ENCODE assay signal across 9 cellular contexts in genomic region chr12:122412851-122413433, GRCh38. TPM values are rescaled to one million over a fixed set of nuclear protein-coding genes. Genes with fewer than 3 reads are reported as not detected.
DNase-seq lines count a peak whose midpoint lies in the region; ATAC-seq and TF ChIP-seq lines count a peak whose summit lies in the region.
"Had no signal": no experiment of that assay in that cellular context is flagged by ENCODE, and none has a peak within 500 bp of the region (broad histone marks: within the 10 kb centered on the region; RNA-seq: fewer than 3 reads in every experiment).

No MANE protein-coding gene starts in this region.

- H3K36me3 ChIP-seq in GM06990 (ENCODE audit: control insufficient read depth, insufficient read depth, low read length): no peaks in the 10 kb centered on the region
- peaks cover 0 to 4% (median 0%) of the 10 kb centered on the region in 3 donors for H3K36me3 ChIP-seq in skeletal muscle tissue (ENCODE audit: control insufficient read depth in 3 of 3, insufficient read depth in 3 of 3, low read length in 3 of 3)

- H3K4me3 ChIP-seq in GM06990 (replicated peaks; ENCODE audit: low read depth, low read length): peak overlapping the region; percentile 24; the same call in 1 of the 2 replicates
- no peak overlapping the region for H3K4me3 ChIP-seq in LNCaP clone FGC (ENCODE audit: low read depth, low read length)
- no peak overlapping the region for H3K4me3 ChIP-seq in choroid plexus epithelial cell (ENCODE audit: low read depth, low read length)
- peak overlapping the region in 1 of 3 donors; percentile 48 for H3K4me3 ChIP-seq in skeletal muscle tissue (ENCODE audit: low read length in 3 of 3)
- H3K4me3 ChIP-seq: SJSA1 had no signal

- ATAC-seq in GM21717 (IDR thresholded peaks at IDR 0.05; ENCODE audit: unreplicated experiment): no peak

- no peaks in the 10 kb centered on the region for H3K27me3 ChIP-seq in GM06990 (replicated peaks; ENCODE audit: control insufficient read depth, insufficient read depth, low read length)
- H3K27me3 ChIP-seq in skeletal muscle tissue (ENCODE audit: control insufficient read depth in 3 of 3, insufficient read depth in 3 of 3, low read length in 3 of 3): no peaks in the 10 kb centered on the region
- H3K27me3 ChIP-seq: SJSA1 had no signal

- TF ChIP-seq CTCF in GM06990 (IDR thresholded peaks at IDR 0.05; ENCODE audit: insufficient read depth, low read length, poor library complexity, severe bottlenecking) (no peak), LNCaP clone FGC (IDR thresholded peaks at IDR 0.05; ENCODE audit: control insufficient read depth, extremely low read depth, insufficient read depth) (no peak), choroid plexus epithelial cell (conservative IDR thresholded peaks at IDR 0.05; ENCODE audit: low read depth, low read length) (no peak)

- H3K9me3 ChIP-seq in skeletal muscle tissue (ENCODE audit: control insufficient read depth in 3 of 3, low read length in 3 of 3): no peaks in the 10 kb centered on the region

- no peak for TF ChIP-seq POLR2A in erythroblast (IDR thresholded peaks at IDR 0.05; ENCODE audit: low read length)

- DNase-seq in GM06990 (ENCODE audit: extremely low read depth, insufficient read length) (no peak), LNCaP clone FGC (ENCODE audit: low read depth) (peak; percentile 69), choroid plexus epithelial cell (ENCODE audit: low read depth) (peak; percentile 36), NCI-H2029 treated with DMSO at 0.1 percent for 48 hours (lab: John Stamatoyannopoulos, UW) (no peak), globus pallidus (ENCODE audit: low spot score) (no peak), erythroblast (lab: John Stamatoyannopoulos, UW) (no peak)

- peaks cover 19 to 30% (median 23%) of the 10 kb centered on the region in 3 donors for H3K4me1 ChIP-seq in skeletal muscle tissue (ENCODE audit: control insufficient read depth in 3 of 3, insufficient read depth in 3 of 3, low read length in 3 of 3)

- peak overlapping the region in 2 of 3 donors; percentile 42 to 76 for H3K9ac ChIP-seq in skeletal muscle tissue (ENCODE audit: low read depth in 1 of 3, low read length in 3 of 3)

- H3K27ac ChIP-seq in skeletal muscle tissue (ENCODE audit: low read depth, low read length): peak overlapping the region; percentile 75
- H3K27ac ChIP-seq: SJSA1 had no signal

RNA-seq across cellular contexts. Expression of gene CLIP1, which starts 9.5 kb away (rescaled TPM):
- total RNA-seq in skeletal muscle tissue: 21.9 TPM

Comparison
In these comparisons a context has a peak if more than half of its experiments do, and no peak if none do; other contexts are left out.
1. DNase-seq: peak in LNCaP clone FGC (single experiment) and choroid plexus epithelial cell (single experiment); none in GM06990 (single experiment), NCI-H2029 treated with DMSO at 0.1 percent for 48 hours (single experiment), globus pallidus (single experiment) and erythroblast (0 of 2).